Comparison of ENCODE assay signal across 1 cellular context in genomic region chr3:190616627-190617026, GRCh38.
TF ChIP-seq lines count a peak whose summit lies in the region.

No MANE protein-coding gene starts in this region.

TF ChIP-seq in GM23338, 12 proteins besides CTCF, POLR2A, EP300 and RAD21 (continued from another document):
- TF ChIP-seq STAT1 (IDR thresholded peaks at IDR 0.05; ENCODE audit: unreplicated experiment) (no peak), JUNB (IDR thresholded peaks at IDR 0.05; ENCODE audit: unreplicated experiment) (no peak)
